1 cellular context compared by ENCODE assay signal in the genomic region with DNA sequence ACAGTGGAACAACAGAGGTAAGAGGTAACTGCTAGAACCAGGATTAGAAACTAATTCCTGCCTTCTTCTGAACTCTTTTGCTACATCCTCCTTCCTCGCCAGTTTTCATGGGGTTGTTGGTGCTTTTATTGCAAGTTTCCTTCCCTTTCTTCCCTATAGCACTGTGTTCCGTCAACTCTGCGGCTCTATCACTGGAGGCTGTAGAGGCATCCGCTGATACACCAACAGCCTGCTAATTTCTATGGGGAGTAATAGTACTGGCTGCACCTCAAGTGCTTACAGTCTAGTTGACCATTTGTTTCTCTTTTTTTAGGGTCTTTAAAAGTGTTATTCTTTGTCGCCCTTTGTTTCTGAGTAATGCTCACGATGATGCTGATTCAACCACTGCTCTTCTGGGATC.
TF ChIP-seq lines count a peak whose summit lies in the region.

No MANE protein-coding gene starts in this region.

TF ChIP-seq in HCT116, 20 proteins besides CTCF, POLR2A, EP300 and RAD21 (continued from another document):
- TF ChIP-seq, protein P1, sequence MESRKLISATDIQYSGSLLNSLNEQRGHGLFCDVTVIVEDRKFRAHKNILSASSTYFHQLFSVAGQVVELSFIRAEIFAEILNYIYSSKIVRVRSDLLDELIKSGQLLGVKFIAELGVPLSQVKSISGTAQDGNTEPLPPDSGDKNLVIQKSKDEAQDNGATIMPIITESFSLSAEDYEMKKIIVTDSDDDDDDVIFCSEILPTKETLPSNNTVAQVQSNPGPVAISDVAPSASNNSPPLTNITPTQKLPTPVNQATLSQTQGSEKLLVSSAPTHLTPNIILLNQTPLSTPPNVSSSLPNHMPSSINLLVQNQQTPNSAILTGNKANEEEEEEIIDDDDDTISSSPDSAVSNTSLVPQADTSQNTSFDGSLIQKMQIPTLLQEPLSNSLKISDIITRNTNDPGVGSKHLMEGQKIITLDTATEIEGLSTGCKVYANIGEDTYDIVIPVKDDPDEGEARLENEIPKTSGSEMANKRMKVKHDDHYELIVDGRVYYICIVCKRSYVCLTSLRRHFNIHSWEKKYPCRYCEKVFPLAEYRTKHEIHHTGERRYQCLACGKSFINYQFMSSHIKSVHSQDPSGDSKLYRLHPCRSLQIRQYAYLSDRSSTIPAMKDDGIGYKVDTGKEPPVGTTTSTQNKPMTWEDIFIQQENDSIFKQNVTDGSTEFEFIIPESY (IDR thresholded peaks at IDR 0.05; ENCODE audit: extremely low read depth, insufficient replicate concordance, low read length), result no peak
- TF ChIP-seq SP1 (IDR thresholded peaks at IDR 0.05; ENCODE audit: low read depth) (no peak), POLR2AphosphoS5 (IDR thresholded peaks at IDR 0.05; ENCODE audit: low read depth, low read length) (no peak), CEBPB (IDR thresholded peaks at IDR 0.05; ENCODE audit: low read depth) (no peak)
